1 cellular context compared by ENCODE assay signal in genomic region chr7:129438839-129439640, GRCh38.
TF ChIP-seq lines count a peak whose summit lies in the region.

No MANE protein-coding gene starts in this region.

TF ChIP-seq in K562, 482 proteins besides CTCF, POLR2A, EP300 and RAD21 (continued from another document and continues in another):
- TF ChIP-seq SMARCE1 (IDR thresholded peaks at IDR 0.05) (peak; percentile 98), BRD4 (IDR thresholded peaks at IDR 0.05) (no peak; the same call in 1 of the 2 replicates), ZNF384 (IDR thresholded peaks at IDR 0.05; ENCODE audit: low read depth, low read length) (no peak), ZNF764 (CRISPR knock-in tag; IDR thresholded peaks at IDR 0.05; ENCODE audit: low read depth) (no peak), ZNF280A (IDR thresholded peaks at IDR 0.05; ENCODE audit: low read depth, partially characterized antibody) (no peak), ZBTB1 (CRISPR knock-in tag; IDR thresholded peaks at IDR 0.05; ENCODE audit: borderline replicate concordance, low read depth) (no peak), NCOR1 (IDR thresholded peaks at IDR 0.05) (peak; percentile 91), ZNF140 (CRISPR knock-in tag; IDR thresholded peaks at IDR 0.05) (no peak), MYC (IDR thresholded peaks at IDR 0.05; ENCODE audit: low read depth, low read length) (peak; percentile 88), MYC (CRISPR knock-in tag; IDR thresholded peaks at IDR 0.05; ENCODE audit: borderline replicate concordance, low read depth) (no peak), CBFA2T2 (conservative IDR thresholded peaks at IDR 0.05) (peak; percentile 93), DPF2 (IDR thresholded peaks at IDR 0.05) (peak; percentile 99), ZNF586 (CRISPR knock-in tag; conservative IDR thresholded peaks at IDR 0.05) (no peak), FUS (optimal IDR thresholded peaks at IDR 0.05; ENCODE audit: low read depth, low read length) (no peak), SRSF9 (IDR thresholded peaks at IDR 0.05; ENCODE audit: borderline replicate concordance, low read depth, low read length) (no peak), MCM3 (IDR thresholded peaks at IDR 0.05) (no peak), CHD7 (IDR thresholded peaks at IDR 0.05; ENCODE audit: low read depth, low read length) (no peak), BRCA1 (IDR thresholded peaks at IDR 0.05) (no peak), BRCA1 (CRISPR knock-in tag; IDR thresholded peaks at IDR 0.05) (no peak), MXI1 (IDR thresholded peaks at IDR 0.05; ENCODE audit: low read depth, low read length) (no peak; the same call in 1 of the 2 replicates), ZNF76 (CRISPR knock-in tag; IDR thresholded peaks at IDR 0.05; ENCODE audit: borderline replicate concordance) (0 out of 2 replicates have a peak, but pooled peaks have one; percentile 22), MTA1 (IDR thresholded peaks at IDR 0.05; ENCODE audit: borderline replicate concordance) (peak; percentile 79), ATF2 (CRISPR knock-in tag; IDR thresholded peaks at IDR 0.05) (no peak), PCBP1 (IDR thresholded peaks at IDR 0.05; ENCODE audit: low read depth, low read length, poor library complexity, severe bottlenecking) (no peak), NR0B1 (IDR thresholded peaks at IDR 0.05; ENCODE audit: partially characterized antibody) (no peak), PRDM10 (IDR thresholded peaks at IDR 0.05; ENCODE audit: partially characterized antibody) (peak; percentile 27), SRSF7 (optimal IDR thresholded peaks at IDR 0.05; ENCODE audit: low read depth, low read length) (no peak), E2F8 (IDR thresholded peaks at IDR 0.05; ENCODE audit: low read depth, partially characterized antibody) (peak; percentile 75)
- TF ChIP-seq, protein P1, sequence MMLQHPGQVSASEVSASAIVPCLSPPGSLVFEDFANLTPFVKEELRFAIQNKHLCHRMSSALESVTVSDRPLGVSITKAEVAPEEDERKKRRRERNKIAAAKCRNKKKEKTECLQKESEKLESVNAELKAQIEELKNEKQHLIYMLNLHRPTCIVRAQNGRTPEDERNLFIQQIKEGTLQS (IDR thresholded peaks at IDR 0.05), result peak; percentile 94
- TF ChIP-seq, protein P1 (CRISPR knock-in tag; conservative IDR thresholded peaks at IDR 0.05), result peak; percentile 92
- TF ChIP-seq, protein P2, sequence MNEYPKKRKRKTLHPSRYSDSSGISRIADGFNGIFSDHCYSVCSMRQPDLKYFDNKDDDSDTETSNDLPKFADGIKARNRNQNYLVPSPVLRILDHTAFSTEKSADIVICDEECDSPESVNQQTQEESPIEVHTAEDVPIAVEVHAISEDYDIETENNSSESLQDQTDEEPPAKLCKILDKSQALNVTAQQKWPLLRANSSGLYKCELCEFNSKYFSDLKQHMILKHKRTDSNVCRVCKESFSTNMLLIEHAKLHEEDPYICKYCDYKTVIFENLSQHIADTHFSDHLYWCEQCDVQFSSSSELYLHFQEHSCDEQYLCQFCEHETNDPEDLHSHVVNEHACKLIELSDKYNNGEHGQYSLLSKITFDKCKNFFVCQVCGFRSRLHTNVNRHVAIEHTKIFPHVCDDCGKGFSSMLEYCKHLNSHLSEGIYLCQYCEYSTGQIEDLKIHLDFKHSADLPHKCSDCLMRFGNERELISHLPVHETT (CRISPR knock-in tag; conservative IDR thresholded peaks at IDR 0.05 in 1 of 2, IDR thresholded peaks at IDR 0.05 in 1 of 2), result peak in 1 of 2 experiments; percentile 88; a peak in 2 of 4 replicates
